19 cellular contexts compared by ENCODE assay signal in the genomic region with DNA sequence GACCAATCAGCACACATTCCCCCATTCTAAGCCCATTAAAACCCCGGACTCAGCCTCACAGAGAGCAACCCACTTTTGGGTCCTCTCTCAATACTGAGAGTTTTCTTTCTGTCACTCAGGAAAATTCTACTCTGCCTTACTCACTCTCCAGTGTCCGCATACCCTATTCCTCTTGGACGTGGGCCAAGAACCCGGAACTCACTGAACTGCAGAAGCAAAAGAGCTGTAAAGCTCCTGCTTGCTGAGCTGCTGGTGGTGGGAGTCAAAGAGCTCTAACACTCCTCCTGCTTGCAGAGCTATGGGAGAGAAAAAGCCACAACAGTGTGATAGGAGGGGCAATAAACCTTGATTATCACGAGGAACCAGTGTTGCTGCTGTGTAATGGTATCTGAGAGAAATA.
DNase-seq lines count a peak whose midpoint lies in the region; ATAC-seq lines count a peak whose summit lies in the region.
"Had no signal": no experiment of that assay in that cellular context is flagged by ENCODE, and none has a peak within 500 bp of the region (broad histone marks: within the 10 kb centered on the region; RNA-seq: fewer than 3 reads in every experiment).

No MANE protein-coding gene starts in this region.

- no peaks in the 10 kb centered on the region for H3K36me3 Mint-ChIP-seq in activated naive CD8-positive, alpha-beta T cell treated with anti-CD3 and anti-CD28 coated beads for 36 hours
- H3K36me3 Mint-ChIP-seq: CD4-positive, CD25-positive, alpha-beta regulatory T cell had no signal

- no peak overlapping the region for H3K27ac Mint-ChIP-seq in activated naive CD8-positive, alpha-beta T cell treated with anti-CD3 and anti-CD28 coated beads for 36 hours
- H3K27ac Mint-ChIP-seq: B cell; CD4-positive, CD25-positive, alpha-beta regulatory T cell had no signal

- H2BK120ac ChIP-seq in mesenchymal stem cell (ENCODE audit: low read depth, low read length) = no peak overlapping the region

- no peak overlapping the region for H2AK5ac ChIP-seq in mesenchymal stem cell (ENCODE audit: low read length, severe bottlenecking)

- H3K36me3 ChIP-seq in mesenchymal stem cell (ENCODE audit: control insufficient read depth in 1 of 2, insufficient read depth in 2 of 2, low read depth in 1 of 2, low read length in 2 of 2) = no peaks in the 10 kb centered on the region

- H3K4me3 ChIP-seq in mesenchymal stem cell (ENCODE audit: insufficient read depth in 1 of 2, low read depth in 1 of 2, low read length in 2 of 2) = no peak overlapping the region
- H3K4me3 ChIP-seq: PC-9 had no signal

- no peak overlapping the region for H4K8ac ChIP-seq in mesenchymal stem cell (ENCODE audit: low read length)

- peaks cover 16% of the 10 kb centered on the region for H3K9me3 ChIP-seq in mesenchymal stem cell (ENCODE audit: control insufficient read depth, low read length)

- peaks cover 9% of the 10 kb centered on the region for H3K9me3 Mint-ChIP-seq in activated naive CD8-positive, alpha-beta T cell treated with anti-CD3 and anti-CD28 coated beads for 36 hours

- no peaks in the 10 kb centered on the region for H3K27me3 ChIP-seq in mesenchymal stem cell (ENCODE audit: control insufficient read depth in 1 of 2, insufficient read depth in 1 of 2, low read length in 2 of 2)

- 51% methylated on average over 5 of the region's 5 CpGs for WGBS in mesenchymal stem cell

- no peak overlapping the region for H3K4ac ChIP-seq in mesenchymal stem cell (ENCODE audit: low read depth in 1 of 2, low read length in 2 of 2)

- no peak overlapping the region for H3K4me2 ChIP-seq in mesenchymal stem cell (ENCODE audit: low read length, poor library complexity, severe bottlenecking)
- H3K4me2 ChIP-seq: PC-9 had no signal

- DNase-seq in SHP77 (lab: John Stamatoyannopoulos, UW) (peak; percentile 14 to 19), SHP77 treated with DMSO at 0.1 percent for 48 hours (lab: John Stamatoyannopoulos, UW) (no peak), astrocyte of the hippocampus (ENCODE audit: low read depth, low spot score) (peak; percentile 38), mesenchymal stem cell (no peak), D341Med (ENCODE audit: low spot score) (no peak)
- DNase-seq in activated naive CD8-positive, alpha-beta T cell treated with anti-CD3 and anti-CD28 coated beads for 36 hours = no peak
- no peak for DNase-seq in stimulated activated CD4-positive, alpha-beta T cell treated with anti-CD3 and anti-CD28 coated beads, Interleukin-2, amount 100 ng/mL, for 24 hours
- DNase-seq: CD4-positive, CD25-positive, alpha-beta regulatory T cell; DMS 273 treated with DMSO at 0.1 percent for 48 hours; DMS79 treated with DMSO at 0.1 percent for 48 hours; Kasumi-1; NCI-H1694; NCI-H2171 treated with DMSO at 0.1 percent for 48 hours; NCI-H524 treated with DMSO at 0.1 percent for 48 hours; PC-9 had no signal

- H3K4me3 Mint-ChIP-seq in activated naive CD8-positive, alpha-beta T cell treated with anti-CD3 and anti-CD28 coated beads for 36 hours = no peak overlapping the region
- H3K4me3 Mint-ChIP-seq: B cell; CD4-positive, CD25-positive, alpha-beta regulatory T cell had no signal

- ATAC-seq in HG03442 (IDR thresholded peaks at IDR 0.05; ENCODE audit: unreplicated experiment) = no peak
- ATAC-seq: SK-N-SH treated with all-trans-retinoic acid at 6 μM for 48 hours had no signal

- no peak overlapping the region for H3K9ac ChIP-seq in mesenchymal stem cell (ENCODE audit: low read length)

- no peak overlapping the region for H2BK5ac ChIP-seq in mesenchymal stem cell (ENCODE audit: low read depth, low read length, poor library complexity, severe bottlenecking)

- H3K79me1 ChIP-seq in mesenchymal stem cell (replicated peaks; ENCODE audit: low read length, poor library complexity, severe bottlenecking) = no peaks in the 10 kb centered on the region

- no peak overlapping the region for H2BK12ac ChIP-seq in mesenchymal stem cell (ENCODE audit: low read length in 2 of 2)

- no peaks in the 10 kb centered on the region for H3K4me1 Mint-ChIP-seq in activated naive CD8-positive, alpha-beta T cell treated with anti-CD3 and anti-CD28 coated beads for 36 hours
- H3K4me1 Mint-ChIP-seq: B cell; CD4-positive, CD25-positive, alpha-beta regulatory T cell had no signal

- no peak overlapping the region for H3K23ac ChIP-seq in mesenchymal stem cell (ENCODE audit: low read length in 2 of 2)

- H3K27ac ChIP-seq in mesenchymal stem cell (ENCODE audit: low read length, poor library complexity, severe bottlenecking) = peak overlapping the region; percentile 43
- H3K27ac ChIP-seq: PC-9, RWPE1 had no signal

- peaks cover 8% of the 10 kb centered on the region for H3K4me1 ChIP-seq in mesenchymal stem cell (ENCODE audit: control insufficient read depth, insufficient read depth, low read depth, low read length)

- H4K91ac ChIP-seq in mesenchymal stem cell (ENCODE audit: low read length) = no peak overlapping the region

- H2AFZ ChIP-seq in mesenchymal stem cell (ENCODE audit: low read depth, low read length) = no peak overlapping the region
- H2AFZ ChIP-seq: PC-9 had no signal

- no peak overlapping the region for H3K14ac ChIP-seq in mesenchymal stem cell (ENCODE audit: low read length in 2 of 2)

- no peaks in the 10 kb centered on the region for H3K27me3 Mint-ChIP-seq in activated naive CD8-positive, alpha-beta T cell treated with anti-CD3 and anti-CD28 coated beads for 36 hours
- H3K27me3 Mint-ChIP-seq: B cell; CD4-positive, CD25-positive, alpha-beta regulatory T cell had no signal

- no peak overlapping the region for H3K18ac ChIP-seq in mesenchymal stem cell (ENCODE audit: low read depth in 1 of 2, low read length in 2 of 2)

- H2BK15ac ChIP-seq in mesenchymal stem cell (ENCODE audit: low read depth, poor library complexity, severe bottlenecking) = no peak overlapping the region

Comparison
In these comparisons a context has a peak if more than half of its experiments do, and no peak if none do; other contexts are left out.
1. DNase-seq: peak in SHP77 (2 of 2) and astrocyte of the hippocampus (single experiment); none in SHP77 treated with DMSO at 0.1 percent for 48 hours (single experiment), mesenchymal stem cell (single experiment), activated naive CD8-positive, alpha-beta T cell treated with anti-CD3 and anti-CD28 coated beads for 36 hours (single experiment), D341Med (single experiment) and stimulated activated CD4-positive, alpha-beta T cell treated with anti-CD3 and anti-CD28 coated beads, Interleukin-2, amount 100 ng/mL, for 24 hours (0 of 2).